Comparison of ENCODE assay signal across 9 cellular contexts in the genomic region with DNA sequence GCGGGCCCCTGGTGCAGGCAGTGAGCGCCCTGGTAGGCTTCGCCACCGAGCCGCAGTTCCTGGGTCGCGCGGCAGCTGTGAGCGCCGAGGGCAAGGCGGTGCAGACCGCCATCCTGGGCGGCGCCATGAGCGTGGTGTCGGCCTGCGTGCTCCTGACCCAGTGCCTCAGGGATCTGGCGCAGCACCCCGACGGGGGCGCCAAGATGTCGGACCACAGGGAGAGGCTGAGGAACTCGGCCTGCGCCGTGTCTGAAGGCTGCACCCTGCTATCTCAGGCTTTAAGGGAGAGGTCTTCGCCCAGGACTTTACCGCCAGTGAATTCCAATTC. TPM values are rescaled to one million over a fixed set of nuclear protein-coding genes. Genes with fewer than 3 reads are reported as not detected.
DNase-seq lines count a peak whose midpoint lies in the region; ATAC-seq and TF ChIP-seq lines count a peak whose summit lies in the region.
"Had no signal": no experiment of that assay in that cellular context is flagged by ENCODE, and none has a peak within 500 bp of the region (broad histone marks: within the 10 kb centered on the region; RNA-seq: fewer than 3 reads in every experiment).

No MANE protein-coding gene starts in this region.

- CTCF ChIA-PET in Calu3 (lab: Charles Lee) = no interaction called here

- peaks cover 61% of the 10 kb centered on the region for H3K36me3 Mint-ChIP-seq in Calu3 (ENCODE audit: insufficient read depth, unreplicated experiment)

- no peaks in the 10 kb centered on the region for H3K9me3 ChIP-seq in Peyer's patch
- no peaks in the 10 kb centered on the region for H3K9me3 ChIP-seq in fibroblast of lung (ENCODE audit: control insufficient read depth, insufficient read depth, low read depth, low read length)
- no peaks in the 10 kb centered on the region for H3K9me3 ChIP-seq in psoas muscle

- no peak for TF ChIP-seq POLR2A in Peyer's patch (IDR thresholded peaks at IDR 0.05)

- intact Hi-C loops in Calu3 (cut with micrococcal nuclease; ENCODE audit: unreplicated experiment) (loop anchor here (5.0 kb wide), 1 partner anchor 264 kb away; no protein-coding TSS in a partner anchor), psoas muscle (cut with DNase I) (loop anchor here in 1 of 2 donors (5.0 kb wide), 1 partner anchor 104 kb away; no protein-coding TSS in a partner anchor)

- no peaks in the 10 kb centered on the region for H4K20me1 ChIP-seq in fibroblast of lung (ENCODE audit: control insufficient read depth, extremely low read depth, insufficient read depth, low read length)

- H3K9ac ChIP-seq in fibroblast of lung (ENCODE audit: insufficient read depth, low read length) = no peak overlapping the region

- no peak for TF ChIP-seq CTCF in Calu3 (IDR thresholded peaks at IDR 0.05; ENCODE audit: unreplicated experiment)
- TF ChIP-seq CTCF in Peyer's patch (IDR thresholded peaks at IDR 0.05) = no peak
- no peak for TF ChIP-seq CTCF in fibroblast of lung (conservative IDR thresholded peaks at IDR 0.05 in 1 of 2, IDR thresholded peaks at IDR 0.05 in 1 of 2; ENCODE audit: low read depth in 1 of 2, low read length in 2 of 2)
- TF ChIP-seq CTCF in psoas muscle (IDR thresholded peaks at IDR 0.05) = no peak

- H3K9me3 Mint-ChIP-seq in Calu3 (ENCODE audit: low read depth, unreplicated experiment) = no peaks in the 10 kb centered on the region

- BruUV-seq in Calu3 (replicated peaks; lab: Mats Ljungman, UMichigan) = no TSS peak

- peaks cover 45% of the 10 kb centered on the region for H3K79me2 ChIP-seq in fibroblast of lung (ENCODE audit: control insufficient read depth, insufficient read depth, low read length)

- H3K4me1 Mint-ChIP-seq in Calu3 (ENCODE audit: low read depth, unreplicated experiment) = peaks cover 26% of the 10 kb centered on the region

- no peaks in the 10 kb centered on the region for H3K27me3 ChIP-seq in Peyer's patch
- H3K27me3 ChIP-seq in fibroblast of lung (ENCODE audit: control insufficient read depth, insufficient read depth, low read length) = no peaks in the 10 kb centered on the region
- H3K27me3 ChIP-seq in psoas muscle (ENCODE audit: insufficient read depth in 3 of 3, low read length in 2 of 3) = peaks cover 0 to 55% (median 13%) of the 10 kb centered on the region in 3 donors

- H3K4me3 ChIP-seq in Peyer's patch (peak overlapping the region; percentile 71 to 95 (median 81)), fibroblast of lung (replicated peaks in 1 of 4; ENCODE audit: control extremely low read depth in 1 of 4, insufficient read depth in 1 of 4, low read depth in 3 of 4, low read length in 4 of 4) (peak overlapping the region in 3 of 4 experiments; percentile 53 to 97 (median 91)), psoas muscle (peak overlapping the region; percentile 84)

- 84 to 88% (median 88%) methylated on average over 26 to 27 of the region's 27 CpGs for WGBS in psoas muscle, 3 donors

- no peak overlapping the region for H3K27ac ChIP-seq in Peyer's patch
- no peak overlapping the region for H3K27ac ChIP-seq in fibroblast of lung (ENCODE audit: insufficient read depth, low read length)
- no peak overlapping the region for H3K27ac ChIP-seq in psoas muscle

- no peak overlapping the region for H3K27ac Mint-ChIP-seq in Calu3 (ENCODE audit: unreplicated experiment)

- H3K4me1 ChIP-seq in Peyer's patch (peaks cover 0 to 24% (median 7%) of the 10 kb centered on the region in 4 donors), fibroblast of lung (ENCODE audit: control insufficient read depth, extremely low read depth, insufficient read depth, low read length) (peaks cover 7% of the 10 kb centered on the region), psoas muscle (peaks cover 3% of the 10 kb centered on the region)

- DNase-seq in Calu3 (no peak), Peyer's patch (no peak), fibroblast of lung (ENCODE audit: low read depth in 2 of 2) (no peak), psoas muscle (peak in 1 of 2 donors; percentile 23), NCI-H510A treated with DMSO at 0.1 percent for 48 hours (lab: John Stamatoyannopoulos, UW) (no peak), hypothalamus (lab: John Stamatoyannopoulos, UW) (no peak), NCI-H2196 treated with DMSO at 0.1 percent for 48 hours (lab: John Stamatoyannopoulos, UW; ENCODE audit: unreplicated experiment) (no peak)
- DNase-seq: central memory CD4-positive, alpha-beta T cell had no signal

- H3K4me3 Mint-ChIP-seq in Calu3 (ENCODE audit: low read depth, unreplicated experiment) = peak overlapping the region; percentile 93

- no peak overlapping the region for H2AFZ ChIP-seq in fibroblast of lung (ENCODE audit: low read length)

- H3K36me3 ChIP-seq in Peyer's patch (peaks cover 0 to 4% (median 0%) of the 10 kb centered on the region in 3 donors), fibroblast of lung (ENCODE audit: control insufficient read depth, insufficient read depth, low read length) (peaks cover 7% of the 10 kb centered on the region), psoas muscle (ENCODE audit: insufficient read depth in 1 of 2, low read depth in 1 of 2) (no peaks in the 10 kb centered on the region)

- ATAC-seq in psoas muscle = no peak
- ATAC-seq in HG03159 (IDR thresholded peaks at IDR 0.05; ENCODE audit: unreplicated experiment) = no peak

- H3K27me3 Mint-ChIP-seq in Calu3 (ENCODE audit: unreplicated experiment) = no peaks in the 10 kb centered on the region

- peak overlapping the region; percentile 69 for H3K4me2 ChIP-seq in fibroblast of lung (ENCODE audit: extremely low read depth, insufficient read depth, low read length)

RNA-seq across cellular contexts. Expression of gene TLNRD1, which starts 2.3 kb away (rescaled TPM):
- total RNA-seq in Calu3 (2022) (31.8 and 33.4 TPM in 2 replicates), Peyer's patch (10 to 100 TPM; 15.4 to 25.6 (median 19.5) TPM), fibroblast of lung (4.3 and 4.6 TPM in 2 replicates), psoas muscle (1 to 10 TPM; 2.4 to 4.4 (median 2.7) TPM)
- polyA plus RNA-seq in fibroblast of lung (3.3 and 4.6 TPM in 2 replicates), psoas muscle (1 to 10 TPM in 1 of 3 donors, under 1 TPM in 2; 0.65 to 5.1 (median 0.82) TPM)
- 5.4 and 7.5 TPM in 2 replicates for polyA plus RNA-seq in fibroblast of lung (2012)
- 1.4 and 1.8 TPM in 2 replicates for polyA minus RNA-seq in fibroblast of lung (ENCODE audit: low replicate concordance)

RNA-seq across cellular contexts. Expression of gene MESD, which starts 13.4 kb away (rescaled TPM):
- total RNA-seq in Calu3 (2022) (47.3 and 49.9 TPM in 2 replicates), Peyer's patch (10 to 100 TPM; 20.3 to 48.7 (median 27.1) TPM), fibroblast of lung (19.8 and 21.3 TPM in 2 replicates), psoas muscle (1 to 10 TPM; 5.3 to 9.4 (median 6.5) TPM)
- polyA plus RNA-seq in fibroblast of lung (26.0 and 27.3 TPM in 2 replicates), psoas muscle (1 to 10 TPM; 4.6 to 8.6 (median 7.1) TPM)
- 31.7 and 32.4 TPM in 2 replicates for polyA plus RNA-seq in fibroblast of lung (2012)
- polyA minus RNA-seq in fibroblast of lung (ENCODE audit: low replicate concordance) = 5.3 and 7.1 TPM in 2 replicates
